ENCODE assay signal across 1 cellular context in the genomic region with DNA sequence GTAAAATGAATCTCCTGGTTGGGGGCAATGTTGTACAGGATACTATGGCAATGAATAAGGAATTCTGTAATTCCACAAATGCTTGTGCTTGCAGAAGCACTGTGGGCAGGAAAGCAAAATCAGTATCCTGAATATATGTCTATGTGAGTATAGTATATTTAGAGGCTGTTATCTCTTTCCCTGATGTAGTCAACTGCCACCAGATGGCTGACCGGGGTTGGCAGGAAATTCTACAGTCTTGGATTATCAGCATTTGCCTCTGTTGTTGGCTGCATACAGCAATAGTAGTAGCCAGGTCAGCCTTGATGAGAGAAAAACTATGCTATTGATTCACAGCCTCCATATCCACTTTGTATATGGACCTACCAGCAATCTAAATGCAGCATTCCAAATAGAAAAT.
TF ChIP-seq lines count a peak whose summit lies in the region.

No MANE protein-coding gene starts in this region.

TF ChIP-seq in GM23338, 12 proteins besides CTCF, POLR2A, EP300 and RAD21 (continued from another document):
- TF ChIP-seq, protein P1, sequence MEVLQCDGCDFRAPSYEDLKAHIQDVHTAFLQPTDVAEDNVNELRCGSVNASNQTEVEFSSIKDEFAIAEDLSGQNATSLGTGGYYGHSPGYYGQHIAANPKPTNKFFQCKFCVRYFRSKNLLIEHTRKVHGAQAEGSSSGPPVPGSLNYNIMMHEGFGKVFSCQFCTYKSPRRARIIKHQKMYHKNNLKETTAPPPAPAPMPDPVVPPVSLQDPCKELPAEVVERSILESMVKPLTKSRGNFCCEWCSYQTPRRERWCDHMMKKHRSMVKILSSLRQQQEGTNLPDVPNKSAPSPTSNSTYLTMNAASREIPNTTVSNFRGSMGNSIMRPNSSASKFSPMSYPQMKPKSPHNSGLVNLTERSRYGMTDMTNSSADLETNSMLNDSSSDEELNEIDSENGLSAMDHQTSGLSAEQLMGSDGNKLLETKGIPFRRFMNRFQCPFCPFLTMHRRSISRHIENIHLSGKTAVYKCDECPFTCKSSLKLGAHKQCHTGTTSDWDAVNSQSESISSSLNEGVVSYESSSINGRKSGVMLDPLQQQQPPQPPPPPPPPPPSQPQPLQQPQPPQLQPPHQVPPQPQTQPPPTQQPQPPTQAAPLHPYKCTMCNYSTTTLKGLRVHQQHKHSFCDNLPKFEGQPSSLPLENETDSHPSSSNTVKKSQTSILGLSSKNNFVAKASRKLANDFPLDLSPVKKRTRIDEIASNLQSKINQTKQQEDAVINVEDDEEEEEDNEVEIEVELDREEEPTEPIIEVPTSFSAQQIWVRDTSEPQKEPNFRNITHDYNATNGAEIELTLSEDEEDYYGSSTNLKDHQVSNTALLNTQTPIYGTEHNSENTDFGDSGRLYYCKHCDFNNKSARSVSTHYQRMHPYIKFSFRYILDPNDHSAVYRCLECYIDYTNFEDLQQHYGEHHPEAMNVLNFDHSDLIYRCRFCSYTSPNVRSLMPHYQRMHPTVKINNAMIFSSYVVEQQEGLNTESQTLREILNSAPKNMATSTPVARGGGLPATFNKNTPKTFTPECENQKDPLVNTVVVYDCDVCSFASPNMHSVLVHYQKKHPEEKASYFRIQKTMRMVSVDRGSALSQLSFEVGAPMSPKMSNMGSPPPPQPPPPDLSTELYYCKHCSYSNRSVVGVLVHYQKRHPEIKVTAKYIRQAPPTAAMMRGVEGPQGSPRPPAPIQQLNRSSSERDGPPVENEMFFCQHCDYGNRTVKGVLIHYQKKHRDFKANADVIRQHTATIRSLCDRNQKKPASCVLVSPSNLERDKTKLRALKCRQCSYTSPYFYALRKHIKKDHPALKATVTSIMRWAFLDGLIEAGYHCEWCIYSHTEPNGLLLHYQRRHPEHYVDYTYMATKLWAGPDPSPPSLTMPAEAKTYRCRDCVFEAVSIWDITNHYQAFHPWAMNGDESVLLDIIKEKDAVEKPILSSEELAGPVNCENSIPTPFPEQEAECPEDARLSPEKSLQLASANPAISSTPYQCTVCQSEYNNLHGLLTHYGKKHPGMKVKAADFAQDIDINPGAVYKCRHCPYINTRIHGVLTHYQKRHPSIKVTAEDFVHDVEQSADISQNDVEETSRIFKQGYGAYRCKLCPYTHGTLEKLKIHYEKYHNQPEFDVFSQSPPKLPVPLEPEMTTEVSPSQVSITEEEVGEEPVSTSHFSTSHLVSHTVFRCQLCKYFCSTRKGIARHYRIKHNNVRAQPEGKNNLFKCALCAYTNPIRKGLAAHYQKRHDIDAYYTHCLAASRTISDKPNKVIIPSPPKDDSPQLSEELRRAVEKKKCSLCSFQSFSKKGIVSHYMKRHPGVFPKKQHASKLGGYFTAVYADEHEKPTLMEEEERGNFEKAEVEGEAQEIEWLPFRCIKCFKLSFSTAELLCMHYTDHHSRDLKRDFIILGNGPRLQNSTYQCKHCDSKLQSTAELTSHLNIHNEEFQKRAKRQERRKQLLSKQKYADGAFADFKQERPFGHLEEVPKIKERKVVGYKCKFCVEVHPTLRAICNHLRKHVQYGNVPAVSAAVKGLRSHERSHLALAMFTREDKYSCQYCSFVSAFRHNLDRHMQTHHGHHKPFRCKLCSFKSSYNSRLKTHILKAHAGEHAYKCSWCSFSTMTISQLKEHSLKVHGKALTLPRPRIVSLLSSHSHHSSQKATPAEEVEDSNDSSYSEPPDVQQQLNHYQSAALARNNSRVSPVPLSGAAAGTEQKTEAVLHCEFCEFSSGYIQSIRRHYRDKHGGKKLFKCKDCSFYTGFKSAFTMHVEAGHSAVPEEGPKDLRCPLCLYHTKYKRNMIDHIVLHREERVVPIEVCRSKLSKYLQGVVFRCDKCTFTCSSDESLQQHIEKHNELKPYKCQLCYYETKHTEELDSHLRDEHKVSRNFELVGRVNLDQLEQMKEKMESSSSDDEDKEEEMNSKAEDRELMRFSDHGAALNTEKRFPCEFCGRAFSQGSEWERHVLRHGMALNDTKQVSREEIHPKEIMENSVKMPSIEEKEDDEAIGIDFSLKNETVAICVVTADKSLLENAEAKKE (CRISPR knock-in tag; IDR thresholded peaks at IDR 0.05): no peak
- TF ChIP-seq, protein P2, sequence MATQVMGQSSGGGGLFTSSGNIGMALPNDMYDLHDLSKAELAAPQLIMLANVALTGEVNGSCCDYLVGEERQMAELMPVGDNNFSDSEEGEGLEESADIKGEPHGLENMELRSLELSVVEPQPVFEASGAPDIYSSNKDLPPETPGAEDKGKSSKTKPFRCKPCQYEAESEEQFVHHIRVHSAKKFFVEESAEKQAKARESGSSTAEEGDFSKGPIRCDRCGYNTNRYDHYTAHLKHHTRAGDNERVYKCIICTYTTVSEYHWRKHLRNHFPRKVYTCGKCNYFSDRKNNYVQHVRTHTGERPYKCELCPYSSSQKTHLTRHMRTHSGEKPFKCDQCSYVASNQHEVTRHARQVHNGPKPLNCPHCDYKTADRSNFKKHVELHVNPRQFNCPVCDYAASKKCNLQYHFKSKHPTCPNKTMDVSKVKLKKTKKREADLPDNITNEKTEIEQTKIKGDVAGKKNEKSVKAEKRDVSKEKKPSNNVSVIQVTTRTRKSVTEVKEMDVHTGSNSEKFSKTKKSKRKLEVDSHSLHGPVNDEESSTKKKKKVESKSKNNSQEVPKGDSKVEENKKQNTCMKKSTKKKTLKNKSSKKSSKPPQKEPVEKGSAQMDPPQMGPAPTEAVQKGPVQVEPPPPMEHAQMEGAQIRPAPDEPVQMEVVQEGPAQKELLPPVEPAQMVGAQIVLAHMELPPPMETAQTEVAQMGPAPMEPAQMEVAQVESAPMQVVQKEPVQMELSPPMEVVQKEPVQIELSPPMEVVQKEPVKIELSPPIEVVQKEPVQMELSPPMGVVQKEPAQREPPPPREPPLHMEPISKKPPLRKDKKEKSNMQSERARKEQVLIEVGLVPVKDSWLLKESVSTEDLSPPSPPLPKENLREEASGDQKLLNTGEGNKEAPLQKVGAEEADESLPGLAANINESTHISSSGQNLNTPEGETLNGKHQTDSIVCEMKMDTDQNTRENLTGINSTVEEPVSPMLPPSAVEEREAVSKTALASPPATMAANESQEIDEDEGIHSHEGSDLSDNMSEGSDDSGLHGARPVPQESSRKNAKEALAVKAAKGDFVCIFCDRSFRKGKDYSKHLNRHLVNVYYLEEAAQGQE (IDR thresholded peaks at IDR 0.05; ENCODE audit: unreplicated experiment): no peak
